In the genomic region with DNA sequence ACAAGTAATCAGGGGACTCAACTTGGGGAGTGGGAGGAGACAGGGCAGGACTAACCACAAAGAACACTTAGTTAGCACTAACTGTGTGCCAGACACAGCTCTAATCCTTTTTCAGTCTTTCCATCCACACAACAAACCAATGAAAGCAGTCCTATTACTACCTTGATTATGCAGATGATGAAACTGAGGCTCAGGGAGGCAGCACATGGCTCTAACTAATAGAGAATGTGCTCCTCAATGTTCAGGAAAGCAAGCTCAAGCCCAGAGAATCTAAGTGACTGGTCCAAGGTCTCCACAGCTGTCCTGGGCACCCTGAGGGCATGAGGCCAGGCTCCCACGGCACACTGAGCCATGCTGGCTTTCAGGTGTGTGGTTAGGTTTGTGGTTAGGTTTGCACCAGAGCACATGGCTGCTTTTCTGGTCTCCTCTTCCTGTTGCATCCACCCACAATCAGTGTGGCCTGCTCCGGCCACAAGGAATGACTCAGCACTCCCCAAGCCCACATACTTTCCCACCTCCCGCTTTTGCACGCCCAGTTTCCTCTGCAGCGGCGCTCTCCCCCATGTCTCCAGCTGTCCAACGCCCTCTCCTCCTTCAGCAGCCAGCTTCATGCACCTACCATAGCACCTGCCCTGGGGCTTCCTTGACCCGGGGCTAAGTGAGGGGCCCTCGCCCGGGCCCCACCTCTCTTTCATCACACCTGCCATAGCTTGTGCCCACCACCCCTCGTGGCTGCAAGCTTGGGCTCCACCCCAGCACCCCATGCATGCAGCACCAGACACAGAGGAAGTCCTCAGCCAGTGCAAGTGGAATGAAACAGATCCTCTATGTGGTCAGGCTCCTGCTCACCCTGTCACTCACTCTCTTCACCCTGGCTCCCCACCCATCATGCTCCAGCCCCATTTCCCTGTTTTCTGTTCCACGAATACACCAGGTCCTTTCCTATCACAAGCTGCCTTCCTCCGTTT, we compare ENCODE assay signal across 9 cellular contexts.
DNase-seq lines count a peak whose midpoint lies in the region; ATAC-seq and TF ChIP-seq lines count a peak whose summit lies in the region.
"Had no signal": no experiment of that assay in that cellular context is flagged by ENCODE, and none has a peak within 500 bp of the region (broad histone marks: within the 10 kb centered on the region; RNA-seq: fewer than 3 reads in every experiment).

No MANE protein-coding gene starts in this region.

- intact Hi-C loops in activated T-helper 2 cell treated with anti-CD3 and anti-CD28 coated beads, Interferon-gamma antibody, Interleukin-2, Interleukin-4, amounts not matched to agents 10 μg/mL and 5 μg/mL and 100 μg/mL, durations not matched to agents 14 hours and 24 hours and 36 hours (cut with micrococcal nuclease) = no loop called here
- intact Hi-C loops in A673 (cut with micrococcal nuclease; ENCODE audit: unreplicated experiment) = no loop called here

- H3K27ac ChIP-seq in Peyer's patch = no peak overlapping the region
- no peak overlapping the region for H3K27ac ChIP-seq in A673 (ENCODE audit: low read depth, low read length, poor library complexity, severe bottlenecking)
- H3K27ac ChIP-seq: parathyroid adenoma had no signal

- no peaks in the 10 kb centered on the region for H3K27me3 ChIP-seq in Peyer's patch
- peaks cover 19% of the 10 kb centered on the region for H3K27me3 ChIP-seq in A673 (replicated peaks; ENCODE audit: insufficient read depth, low read depth, low read length, poor library complexity)

- H3K27me3 Mint-ChIP-seq in activated T-helper 2 cell treated with anti-CD3 and anti-CD28 coated beads, Interferon-gamma antibody, Interleukin-2, Interleukin-4, amounts not matched to agents 10 μg/mL and 5 μg/mL and 100 μg/mL, durations not matched to agents 14 hours and 24 hours and 36 hours (ENCODE audit: low read depth) = peaks cover 36% of the 10 kb centered on the region

- DNase-seq in HT-29 (ENCODE audit: low spot score) (peak; percentile 27), foreskin melanocyte (no peak), Peyer's patch (no peak), A673 (ENCODE audit: low spot score) (no peak)
- peak; percentile 17 for DNase-seq in activated T-helper 2 cell treated with anti-CD3 and anti-CD28 coated beads, Interferon-gamma antibody, Interleukin-2, Interleukin-4, amounts not matched to agents 10 μg/mL and 5 μg/mL and 100 μg/mL, durations not matched to agents 14 hours and 24 hours and 36 hours (ENCODE audit: low spot score)
- DNase-seq in stimulated activated CD4-positive, alpha-beta T cell treated with anti-CD3 and anti-CD28 coated beads, Interleukin-2, amount 100 ng/mL, for 48 hours = peak; percentile 10 to 13

- H3K4me3 ChIP-seq in Peyer's patch (no peak overlapping the region), A673 (ENCODE audit: low read depth, low read length, poor library complexity, severe bottlenecking) (no peak overlapping the region)

- H3K4me3 Mint-ChIP-seq in activated T-helper 2 cell treated with anti-CD3 and anti-CD28 coated beads, Interferon-gamma antibody, Interleukin-2, Interleukin-4, amounts not matched to agents 10 μg/mL and 5 μg/mL and 100 μg/mL, durations not matched to agents 14 hours and 24 hours and 36 hours (ENCODE audit: low read depth) = no peak overlapping the region

- H3K9me3 ChIP-seq in Peyer's patch (no peaks in the 10 kb centered on the region), A673 (ENCODE audit: low read depth, low read length, poor library complexity, severe bottlenecking) (no peaks in the 10 kb centered on the region)

- ATAC-seq in GM18505 (IDR thresholded peaks at IDR 0.05; ENCODE audit: unreplicated experiment) = peak; percentile 80
- peak; percentile 91 for ATAC-seq in GM21717 (IDR thresholded peaks at IDR 0.05; ENCODE audit: unreplicated experiment)

- H3K9me3 Mint-ChIP-seq in activated T-helper 2 cell treated with anti-CD3 and anti-CD28 coated beads, Interferon-gamma antibody, Interleukin-2, Interleukin-4, amounts not matched to agents 10 μg/mL and 5 μg/mL and 100 μg/mL, durations not matched to agents 14 hours and 24 hours and 36 hours = no peaks in the 10 kb centered on the region

- no TSS peak for BruUV-seq in A673 (replicated peaks; lab: Mats Ljungman, UMichigan)

- POLR2A ChIA-PET in A673 (lab: Charles Lee; ENCODE audit: low non-redundant PET) = interaction anchor here (0.6 kb wide), 1 partner anchor 9 kb away, joined by 3 read pairs; no protein-coding TSS in a partner anchor

- no peaks in the 10 kb centered on the region for H3K36me3 ChIP-seq in Peyer's patch
- H3K36me3 ChIP-seq in A673 (ENCODE audit: insufficient read depth, low read length, poor library complexity, severe bottlenecking) = no peaks in the 10 kb centered on the region

- H3K36me3 Mint-ChIP-seq in activated T-helper 2 cell treated with anti-CD3 and anti-CD28 coated beads, Interferon-gamma antibody, Interleukin-2, Interleukin-4, amounts not matched to agents 10 μg/mL and 5 μg/mL and 100 μg/mL, durations not matched to agents 14 hours and 24 hours and 36 hours (ENCODE audit: low read depth) = no peaks in the 10 kb centered on the region

- H3K4me1 ChIP-seq in Peyer's patch = no peaks in the 10 kb centered on the region
- no peaks in the 10 kb centered on the region for H3K4me1 ChIP-seq in A673 (ENCODE audit: insufficient read depth, low read length, poor library complexity, severe bottlenecking)
- H3K4me1 ChIP-seq: parathyroid adenoma had no signal

- TF ChIP-seq CTCF in Peyer's patch (IDR thresholded peaks at IDR 0.05) = no peak
- TF ChIP-seq CTCF in A673 (conservative IDR thresholded peaks at IDR 0.05; ENCODE audit: low read depth, low read length) = no peak

- peaks cover 16% of the 10 kb centered on the region for H3K4me1 Mint-ChIP-seq in activated T-helper 2 cell treated with anti-CD3 and anti-CD28 coated beads, Interferon-gamma antibody, Interleukin-2, Interleukin-4, amounts not matched to agents 10 μg/mL and 5 μg/mL and 100 μg/mL, durations not matched to agents 14 hours and 24 hours and 36 hours (ENCODE audit: low read depth)

- peak; percentile 26 for TF ChIP-seq POLR2A in GM18505 (IDR thresholded peaks at IDR 0.05; ENCODE audit: borderline replicate concordance, extremely low read depth, insufficient read depth, insufficient read length)
- TF ChIP-seq POLR2A in Peyer's patch (IDR thresholded peaks at IDR 0.05) = no peak

- CTCF ChIA-PET in A673 (lab: Charles Lee) = no interaction called here

- no peak overlapping the region for H3K27ac Mint-ChIP-seq in activated T-helper 2 cell treated with anti-CD3 and anti-CD28 coated beads, Interferon-gamma antibody, Interleukin-2, Interleukin-4, amounts not matched to agents 10 μg/mL and 5 μg/mL and 100 μg/mL, durations not matched to agents 14 hours and 24 hours and 36 hours

Comparison
In these comparisons a context has a peak if more than half of its experiments do, and no peak if none do; other contexts are left out.
1. DNase-seq: peak in HT-29 (single experiment), activated T-helper 2 cell treated with anti-CD3 and anti-CD28 coated beads, Interferon-gamma antibody, Interleukin-2, Interleukin-4, amounts not matched to agents 10 μg/mL and 5 μg/mL and 100 μg/mL, durations not matched to agents 14 hours and 24 hours and 36 hours (single experiment) and stimulated activated CD4-positive, alpha-beta T cell treated with anti-CD3 and anti-CD28 coated beads, Interleukin-2, amount 100 ng/mL, for 48 hours (2 of 2); none in foreskin melanocyte (single experiment), Peyer's patch (0 of 3) and A673 (single experiment).